Comparison of ENCODE assay signal across 2 cellular contexts in the genomic region with DNA sequence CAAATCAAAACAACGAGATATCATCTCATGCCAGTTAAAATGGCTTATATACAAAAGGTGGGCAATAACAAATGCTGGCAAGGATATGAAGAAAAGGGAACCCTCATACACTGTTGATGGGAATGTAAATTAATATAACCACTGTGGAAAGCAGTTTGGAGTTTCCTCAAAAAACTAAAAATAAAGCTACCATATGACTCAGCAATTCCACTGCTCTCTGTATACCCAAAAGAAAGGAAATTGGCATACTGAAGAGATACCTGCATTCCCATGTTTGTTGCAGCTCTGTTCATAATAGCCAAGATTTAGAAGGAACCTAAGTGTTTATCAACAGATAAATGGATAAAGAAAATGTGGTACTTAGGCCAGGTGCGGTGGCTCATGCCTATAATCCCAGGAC.
TF ChIP-seq lines count a peak whose summit lies in the region.

No MANE protein-coding gene starts in this region.

TF ChIP-seq in GM23338, 12 proteins besides CTCF, POLR2A, EP300 and RAD21 (continued from another document):
- TF ChIP-seq, protein P1, sequence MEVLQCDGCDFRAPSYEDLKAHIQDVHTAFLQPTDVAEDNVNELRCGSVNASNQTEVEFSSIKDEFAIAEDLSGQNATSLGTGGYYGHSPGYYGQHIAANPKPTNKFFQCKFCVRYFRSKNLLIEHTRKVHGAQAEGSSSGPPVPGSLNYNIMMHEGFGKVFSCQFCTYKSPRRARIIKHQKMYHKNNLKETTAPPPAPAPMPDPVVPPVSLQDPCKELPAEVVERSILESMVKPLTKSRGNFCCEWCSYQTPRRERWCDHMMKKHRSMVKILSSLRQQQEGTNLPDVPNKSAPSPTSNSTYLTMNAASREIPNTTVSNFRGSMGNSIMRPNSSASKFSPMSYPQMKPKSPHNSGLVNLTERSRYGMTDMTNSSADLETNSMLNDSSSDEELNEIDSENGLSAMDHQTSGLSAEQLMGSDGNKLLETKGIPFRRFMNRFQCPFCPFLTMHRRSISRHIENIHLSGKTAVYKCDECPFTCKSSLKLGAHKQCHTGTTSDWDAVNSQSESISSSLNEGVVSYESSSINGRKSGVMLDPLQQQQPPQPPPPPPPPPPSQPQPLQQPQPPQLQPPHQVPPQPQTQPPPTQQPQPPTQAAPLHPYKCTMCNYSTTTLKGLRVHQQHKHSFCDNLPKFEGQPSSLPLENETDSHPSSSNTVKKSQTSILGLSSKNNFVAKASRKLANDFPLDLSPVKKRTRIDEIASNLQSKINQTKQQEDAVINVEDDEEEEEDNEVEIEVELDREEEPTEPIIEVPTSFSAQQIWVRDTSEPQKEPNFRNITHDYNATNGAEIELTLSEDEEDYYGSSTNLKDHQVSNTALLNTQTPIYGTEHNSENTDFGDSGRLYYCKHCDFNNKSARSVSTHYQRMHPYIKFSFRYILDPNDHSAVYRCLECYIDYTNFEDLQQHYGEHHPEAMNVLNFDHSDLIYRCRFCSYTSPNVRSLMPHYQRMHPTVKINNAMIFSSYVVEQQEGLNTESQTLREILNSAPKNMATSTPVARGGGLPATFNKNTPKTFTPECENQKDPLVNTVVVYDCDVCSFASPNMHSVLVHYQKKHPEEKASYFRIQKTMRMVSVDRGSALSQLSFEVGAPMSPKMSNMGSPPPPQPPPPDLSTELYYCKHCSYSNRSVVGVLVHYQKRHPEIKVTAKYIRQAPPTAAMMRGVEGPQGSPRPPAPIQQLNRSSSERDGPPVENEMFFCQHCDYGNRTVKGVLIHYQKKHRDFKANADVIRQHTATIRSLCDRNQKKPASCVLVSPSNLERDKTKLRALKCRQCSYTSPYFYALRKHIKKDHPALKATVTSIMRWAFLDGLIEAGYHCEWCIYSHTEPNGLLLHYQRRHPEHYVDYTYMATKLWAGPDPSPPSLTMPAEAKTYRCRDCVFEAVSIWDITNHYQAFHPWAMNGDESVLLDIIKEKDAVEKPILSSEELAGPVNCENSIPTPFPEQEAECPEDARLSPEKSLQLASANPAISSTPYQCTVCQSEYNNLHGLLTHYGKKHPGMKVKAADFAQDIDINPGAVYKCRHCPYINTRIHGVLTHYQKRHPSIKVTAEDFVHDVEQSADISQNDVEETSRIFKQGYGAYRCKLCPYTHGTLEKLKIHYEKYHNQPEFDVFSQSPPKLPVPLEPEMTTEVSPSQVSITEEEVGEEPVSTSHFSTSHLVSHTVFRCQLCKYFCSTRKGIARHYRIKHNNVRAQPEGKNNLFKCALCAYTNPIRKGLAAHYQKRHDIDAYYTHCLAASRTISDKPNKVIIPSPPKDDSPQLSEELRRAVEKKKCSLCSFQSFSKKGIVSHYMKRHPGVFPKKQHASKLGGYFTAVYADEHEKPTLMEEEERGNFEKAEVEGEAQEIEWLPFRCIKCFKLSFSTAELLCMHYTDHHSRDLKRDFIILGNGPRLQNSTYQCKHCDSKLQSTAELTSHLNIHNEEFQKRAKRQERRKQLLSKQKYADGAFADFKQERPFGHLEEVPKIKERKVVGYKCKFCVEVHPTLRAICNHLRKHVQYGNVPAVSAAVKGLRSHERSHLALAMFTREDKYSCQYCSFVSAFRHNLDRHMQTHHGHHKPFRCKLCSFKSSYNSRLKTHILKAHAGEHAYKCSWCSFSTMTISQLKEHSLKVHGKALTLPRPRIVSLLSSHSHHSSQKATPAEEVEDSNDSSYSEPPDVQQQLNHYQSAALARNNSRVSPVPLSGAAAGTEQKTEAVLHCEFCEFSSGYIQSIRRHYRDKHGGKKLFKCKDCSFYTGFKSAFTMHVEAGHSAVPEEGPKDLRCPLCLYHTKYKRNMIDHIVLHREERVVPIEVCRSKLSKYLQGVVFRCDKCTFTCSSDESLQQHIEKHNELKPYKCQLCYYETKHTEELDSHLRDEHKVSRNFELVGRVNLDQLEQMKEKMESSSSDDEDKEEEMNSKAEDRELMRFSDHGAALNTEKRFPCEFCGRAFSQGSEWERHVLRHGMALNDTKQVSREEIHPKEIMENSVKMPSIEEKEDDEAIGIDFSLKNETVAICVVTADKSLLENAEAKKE (CRISPR knock-in tag; IDR thresholded peaks at IDR 0.05), result no peak
- TF ChIP-seq JUNB (IDR thresholded peaks at IDR 0.05; ENCODE audit: unreplicated experiment) (no peak), ZNF331 (CRISPR knock-in tag; IDR thresholded peaks at IDR 0.05; ENCODE audit: low read depth) (no peak)
- TF ChIP-seq, protein P2, sequence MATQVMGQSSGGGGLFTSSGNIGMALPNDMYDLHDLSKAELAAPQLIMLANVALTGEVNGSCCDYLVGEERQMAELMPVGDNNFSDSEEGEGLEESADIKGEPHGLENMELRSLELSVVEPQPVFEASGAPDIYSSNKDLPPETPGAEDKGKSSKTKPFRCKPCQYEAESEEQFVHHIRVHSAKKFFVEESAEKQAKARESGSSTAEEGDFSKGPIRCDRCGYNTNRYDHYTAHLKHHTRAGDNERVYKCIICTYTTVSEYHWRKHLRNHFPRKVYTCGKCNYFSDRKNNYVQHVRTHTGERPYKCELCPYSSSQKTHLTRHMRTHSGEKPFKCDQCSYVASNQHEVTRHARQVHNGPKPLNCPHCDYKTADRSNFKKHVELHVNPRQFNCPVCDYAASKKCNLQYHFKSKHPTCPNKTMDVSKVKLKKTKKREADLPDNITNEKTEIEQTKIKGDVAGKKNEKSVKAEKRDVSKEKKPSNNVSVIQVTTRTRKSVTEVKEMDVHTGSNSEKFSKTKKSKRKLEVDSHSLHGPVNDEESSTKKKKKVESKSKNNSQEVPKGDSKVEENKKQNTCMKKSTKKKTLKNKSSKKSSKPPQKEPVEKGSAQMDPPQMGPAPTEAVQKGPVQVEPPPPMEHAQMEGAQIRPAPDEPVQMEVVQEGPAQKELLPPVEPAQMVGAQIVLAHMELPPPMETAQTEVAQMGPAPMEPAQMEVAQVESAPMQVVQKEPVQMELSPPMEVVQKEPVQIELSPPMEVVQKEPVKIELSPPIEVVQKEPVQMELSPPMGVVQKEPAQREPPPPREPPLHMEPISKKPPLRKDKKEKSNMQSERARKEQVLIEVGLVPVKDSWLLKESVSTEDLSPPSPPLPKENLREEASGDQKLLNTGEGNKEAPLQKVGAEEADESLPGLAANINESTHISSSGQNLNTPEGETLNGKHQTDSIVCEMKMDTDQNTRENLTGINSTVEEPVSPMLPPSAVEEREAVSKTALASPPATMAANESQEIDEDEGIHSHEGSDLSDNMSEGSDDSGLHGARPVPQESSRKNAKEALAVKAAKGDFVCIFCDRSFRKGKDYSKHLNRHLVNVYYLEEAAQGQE (IDR thresholded peaks at IDR 0.05; ENCODE audit: unreplicated experiment), result no peak
- TF ChIP-seq, protein P3, sequence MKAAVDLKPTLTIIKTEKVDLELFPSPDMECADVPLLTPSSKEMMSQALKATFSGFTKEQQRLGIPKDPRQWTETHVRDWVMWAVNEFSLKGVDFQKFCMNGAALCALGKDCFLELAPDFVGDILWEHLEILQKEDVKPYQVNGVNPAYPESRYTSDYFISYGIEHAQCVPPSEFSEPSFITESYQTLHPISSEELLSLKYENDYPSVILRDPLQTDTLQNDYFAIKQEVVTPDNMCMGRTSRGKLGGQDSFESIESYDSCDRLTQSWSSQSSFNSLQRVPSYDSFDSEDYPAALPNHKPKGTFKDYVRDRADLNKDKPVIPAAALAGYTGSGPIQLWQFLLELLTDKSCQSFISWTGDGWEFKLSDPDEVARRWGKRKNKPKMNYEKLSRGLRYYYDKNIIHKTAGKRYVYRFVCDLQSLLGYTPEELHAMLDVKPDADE (IDR thresholded peaks at IDR 0.05), result no peak

TF ChIP-seq in H1, 55 proteins besides CTCF, POLR2A, EP300 and RAD21 (continued from another document):
- TF ChIP-seq PHF8 (conservative IDR thresholded peaks at IDR 0.05; ENCODE audit: low read depth, low read length) (no peak), GTF2F1 (IDR thresholded peaks at IDR 0.05; ENCODE audit: borderline replicate concordance, low read depth, low read length) (no peak)
